In genomic region chr22:21817497-21817853, GRCh38 we compare ENCODE assay signal across 8 cellular contexts. TPM values are rescaled to one million over a fixed set of nuclear protein-coding genes. Genes with fewer than 3 reads are reported as not detected.
DNase-seq lines count a peak whose midpoint lies in the region; ATAC-seq and TF ChIP-seq lines count a peak whose summit lies in the region.
"Not testable (repeated sequence)": the region's sequence is repeated elsewhere in the genome, so short reads cannot be mapped to it uniquely, and the experiment has no call there.

No MANE protein-coding gene starts in this region.

- H3K4me2 ChIP-seq in GM23338: not testable (repeated sequence)
- H3K4me2 ChIP-seq in SK-N-SH: peak overlapping the region; percentile 30; the same call in 1 of the 2 replicates

- H3K4me3 Mint-ChIP-seq in GM23338: not testable (repeated sequence)
- H3K4me3 Mint-ChIP-seq in activated T-helper 17 cell treated with anti-CD3 and anti-CD28 coated beads, Interleukin-2, amount 50 U/mL, for 72 hours: peak overlapping the region; percentile 82
- H3K4me3 Mint-ChIP-seq in central memory CD8-positive, alpha-beta T cell: peak overlapping the region; percentile 75
- H3K4me3 Mint-ChIP-seq in naive B cell: peak overlapping the region; percentile 78 to 94 (median 86)

- not testable (repeated sequence) for H3K27ac ChIP-seq in GM23338 (ENCODE audit: low read depth)
- H3K27ac ChIP-seq in SK-N-SH (ENCODE audit: low read depth in 2 of 2, low read length in 1 of 2): peak overlapping the region in 1 of 2 experiments; percentile 92; a peak in 2 of 4 replicates
- H3K27ac ChIP-seq in heart right ventricle: peak overlapping the region; percentile 2 to 84 (median 70)
- H3K27ac ChIP-seq in skin epidermis: peak overlapping the region in 20 of 21 experiments; percentile 39 to 88 (median 82)
- peak overlapping the region; percentile 41 to 49 for H3K27ac ChIP-seq in uterus

- POLR2A ChIA-PET in SK-N-SH (lab: Yijun Ruan, JAX): not testable (repeated sequence)

- TF ChIP-seq RAD21 in SK-N-SH (IDR thresholded peaks at IDR 0.05; ENCODE audit: low read length): not testable (repeated sequence)

- peaks cover 57% of the 10 kb centered on the region for H4K20me1 ChIP-seq in GM23338 (replicated peaks; ENCODE audit: insufficient read depth)
- peaks cover 74% of the 10 kb centered on the region for H4K20me1 ChIP-seq in SK-N-SH (ENCODE audit: insufficient read depth)

- not testable (repeated sequence) for H3F3A ChIP-seq in GM23338 (replicated peaks; ENCODE audit: low read depth)
- peaks cover 17% of the 10 kb centered on the region for H3F3A ChIP-seq in SK-N-SH (replicated peaks; ENCODE audit: insufficient read depth)

- H3K27ac Mint-ChIP-seq in GM23338 (peak overlapping the region; percentile 82; the same call in 1 of the 2 replicates), naive B cell (peak overlapping the region; percentile 97 to 100 (median 99))
- peak overlapping the region; percentile 99 for H3K27ac Mint-ChIP-seq in activated T-helper 17 cell treated with anti-CD3 and anti-CD28 coated beads, Interleukin-2, amount 50 U/mL, for 72 hours
- peak overlapping the region; percentile 98 for H3K27ac Mint-ChIP-seq in central memory CD8-positive, alpha-beta T cell (ENCODE audit: low read depth)

- H3K27me3 Mint-ChIP-seq in GM23338 (ENCODE audit: insufficient read depth, low read depth, poor library complexity): peaks cover 16% of the 10 kb centered on the region
- not testable (repeated sequence) for H3K27me3 Mint-ChIP-seq in activated T-helper 17 cell treated with anti-CD3 and anti-CD28 coated beads, Interleukin-2, amount 50 U/mL, for 72 hours; central memory CD8-positive, alpha-beta T cell; naive B cell

- not testable (repeated sequence) for DNase-seq in GM23338 (ENCODE audit: low spot score); SK-N-SH; central memory CD8-positive, alpha-beta T cell (ENCODE audit: low spot score in 2 of 2); heart right ventricle; naive B cell; uterus

- H3K9me3 ChIP-seq in SK-N-SH, heart right ventricle, uterus: not testable (repeated sequence)

- H3K4me1 Mint-ChIP-seq in GM23338: peaks cover 34% of the 10 kb centered on the region
- peaks cover 36% of the 10 kb centered on the region for H3K4me1 Mint-ChIP-seq in activated T-helper 17 cell treated with anti-CD3 and anti-CD28 coated beads, Interleukin-2, amount 50 U/mL, for 72 hours
- peaks cover 75% of the 10 kb centered on the region for H3K4me1 Mint-ChIP-seq in central memory CD8-positive, alpha-beta T cell
- peaks cover 59 to 94% (median 71%) of the 10 kb centered on the region in 3 donors for H3K4me1 Mint-ChIP-seq in naive B cell

- H3K4me3 ChIP-seq in GM23338; SK-N-SH (ENCODE audit: low read depth in 2 of 2, low read length in 1 of 2); skin epidermis; uterus: not testable (repeated sequence)
- H3K4me3 ChIP-seq in heart right ventricle: peak overlapping the region in 4 of 10 donors; percentile 8 to 23 (median 20)

- 100% methylated on average over 3 of the region's 3 CpGs for WGBS in SK-N-SH (ENCODE audit: low lambda C conversion rate)
- WGBS in heart right ventricle, 2 donors: 89 to 93% methylated on average over 3 of the region's 3 CpGs

- ATAC-seq in GM23338; activated T-helper 17 cell treated with anti-CD3 and anti-CD28 coated beads, Interleukin-2, amount 50 U/mL, for 72 hours (replicated peaks); central memory CD8-positive, alpha-beta T cell (replicated peaks; ENCODE audit: extremely low read depth, poor library complexity, severe bottlenecking); heart right ventricle; naive B cell (ENCODE audit: low read depth in 2 of 2): not testable (repeated sequence)

- not testable (repeated sequence) for TF ChIP-seq CTCF in GM23338 (conservative IDR thresholded peaks at IDR 0.05; ENCODE audit: low read depth in 2 of 2); SK-N-SH (IDR thresholded peaks at IDR 0.05); heart right ventricle (IDR thresholded peaks at IDR 0.05); uterus (IDR thresholded peaks at IDR 0.05)

- intact Hi-C loops in heart right ventricle (cut with DNase I): loop anchor here in 4 of 10 donors (5.0 to 10.0 kb wide), 4 partner anchors 47 to 135 kb away; partner anchors contain the start of genes MAPK1 (in 4 of the 4), PPM1F (in 1 of the 4) and YPEL1 (in 1 of the 4)
- intact Hi-C loops in uterus (cut with DNase I; ENCODE audit: low total_unique reads): not testable (repeated sequence)

- not testable (repeated sequence) for H3K36me3 ChIP-seq in GM23338 (ENCODE audit: insufficient read depth); SK-N-SH (replicated peaks in 1 of 2; ENCODE audit: control insufficient read depth in 1 of 2, insufficient read depth in 2 of 2, low read length in 1 of 2); heart right ventricle; uterus

- not testable (repeated sequence) for H3K36me3 Mint-ChIP-seq in GM23338 (ENCODE audit: low read depth); activated T-helper 17 cell treated with anti-CD3 and anti-CD28 coated beads, Interleukin-2, amount 50 U/mL, for 72 hours (ENCODE audit: low read depth); naive B cell
- H3K36me3 Mint-ChIP-seq in central memory CD8-positive, alpha-beta T cell (ENCODE audit: insufficient read depth): peaks cover 14% of the 10 kb centered on the region

- H2AFZ ChIP-seq in GM23338; SK-N-SH (ENCODE audit: low read depth): not testable (repeated sequence)

- TF ChIP-seq EP300 in SK-N-SH (IDR thresholded peaks at IDR 0.05; ENCODE audit: borderline replicate concordance in 1 of 2, low read depth in 1 of 2, low read length in 1 of 2): not testable (repeated sequence)

- not testable (repeated sequence) for TF ChIP-seq POLR2A in uterus (IDR thresholded peaks at IDR 0.05)

- peaks cover 100% of the 10 kb centered on the region for H3K79me2 ChIP-seq in GM23338 (replicated peaks; ENCODE audit: insufficient read depth)
- H3K79me2 ChIP-seq in SK-N-SH (ENCODE audit: insufficient read depth): peaks cover 96% of the 10 kb centered on the region

- not testable (repeated sequence) for H3K9me3 Mint-ChIP-seq in GM23338; activated T-helper 17 cell treated with anti-CD3 and anti-CD28 coated beads, Interleukin-2, amount 50 U/mL, for 72 hours; central memory CD8-positive, alpha-beta T cell; naive B cell

- H3K9ac ChIP-seq in SK-N-SH: peak overlapping the region; percentile 42; the same call in 1 of the 2 replicates

- not testable (repeated sequence) for H3K9me2 ChIP-seq in GM23338 (ENCODE audit: insufficient read depth); SK-N-SH

- not testable (repeated sequence) for H3K27me3 ChIP-seq in GM23338 (ENCODE audit: insufficient read depth); SK-N-SH (ENCODE audit: insufficient read depth); heart right ventricle; uterus

- H3K4me1 ChIP-seq in GM23338 (ENCODE audit: insufficient read depth) (peaks cover 25% of the 10 kb centered on the region), SK-N-SH (ENCODE audit: control insufficient read depth in 1 of 2, insufficient read depth in 2 of 2, low read depth in 1 of 2, low read length in 1 of 2) (peaks cover 3 to 11% of the 10 kb centered on the region in 2 experiments; a peak in 3 of 4 replicates), heart right ventricle (peaks cover 9 to 69% (median 47%) of the 10 kb centered on the region in 9 donors)
- H3K4me1 ChIP-seq in uterus: not testable (repeated sequence)

- CTCF ChIA-PET in SK-N-SH (lab: Yijun Ruan, JAX): not testable (repeated sequence)

RNA-seq across cellular contexts. Expression of gene MAPK1, which starts 50.0 kb away (rescaled TPM):
- total RNA-seq in GM23338 (2014; rRNA removed; shearing (Covaris generic)): 56.0 and 77.5 TPM in 2 replicates
- polyA plus RNA-seq in GM23338 (2016; fragmentation: Nextera tagmentation; extraction: Ambion mirVana): 16.0 and 17.4 TPM in 2 replicates
- 25.6 and 34.8 TPM in 2 replicates for polyA plus RNA-seq in SK-N-SH (2012; rRNA removed)
- polyA plus RNA-seq in SK-N-SH (2012; cell fraction: cytosol; rRNA removed): 27.8 and 32.0 TPM in 2 replicates
- 19.0 and 34.6 TPM in 2 replicates for polyA plus RNA-seq in SK-N-SH (2012; cell fraction: nucleus; rRNA removed)
- total RNA-seq in activated T-helper 17 cell treated with anti-CD3 and anti-CD28 coated beads, Interleukin-2, amount 50 U/mL, for 72 hours: 10 to 100 TPM; 48.6 to 70.7 TPM
- total RNA-seq in heart right ventricle: 100 to 1,000 TPM in 6 of 10 donors, 10 to 100 TPM in 4; 85.4 to 124 (median 105) TPM
- 10 to 100 TPM in 1 of 2 donors, 1 to 10 TPM in 1; 8.3 to 14.7 TPM for polyA plus RNA-seq in heart right ventricle
- polyA plus RNA-seq in naive B cell (ENCODE audit: low read depth in 6 of 6): 100 to 1,000 TPM in 2 of 6 donors, 10 to 100 TPM in 4; 68.6 to 114 (median 93.2) TPM
- total RNA-seq in uterus: 100 to 1,000 TPM in 1 of 4 donors, 10 to 100 TPM in 3; 45.3 to 122 (median 75.2) TPM
